In genomic region chr1:174322202-174322862, GRCh38 we compare ENCODE assay signal across 30 cellular contexts.
"Had no signal": no experiment of that assay in that cellular context is flagged by ENCODE, and none has a peak within 500 bp of the region (broad histone marks: within the 10 kb centered on the region; RNA-seq: fewer than 3 reads in every experiment).

No MANE protein-coding gene starts in this region.

- H3K36me3 ChIP-seq: cardiac muscle cell, colonic mucosa, pancreas, prostate gland, upper lobe of right lung had no signal

- H3K27ac Mint-ChIP-seq: activated B cell treated with CpG ODN at 0.5 μM for 24 hours; activated CD8-positive, alpha-beta T cell treated with anti-CD3 and anti-CD28 coated beads for 36 hours; activated naive CD8-positive, alpha-beta T cell; activated T-helper 2 cell treated with anti-CD3 and anti-CD28 coated beads, Interferon-gamma antibody, Interleukin-2, Interleukin-4, amounts not matched to agents 10 μg/mL and 5 μg/mL and 100 μg/mL, durations not matched to agents 14 hours and 24 hours and 36 hours; naive thymus-derived CD8-positive, alpha-beta T cell; stimulated activated memory B cell treated with anti-CD40 and anti-IgM and Interleukin-4, amounts not matched to agents 10 μg/mL and 1 μg/mL and 100 μg/mL, for 72 hours; stimulated activated naive CD8-positive, alpha-beta T cell treated with anti-CD3 and anti-CD28 coated beads, Interleukin-15, amount 100 ng/mL, for 72 hours; T-helper 2 cell treated with Interferon-gamma antibody and Interleukin-4, amounts not matched to agents 5 μg/mL and 100 μg/mL, for 36 hours had no signal

- H3K9me3 ChIP-seq: prostate gland, thyroid gland had no signal

- H3K27me3 Mint-ChIP-seq: activated B cell treated with CpG ODN at 0.5 μM for 24 hours; activated CD8-positive, alpha-beta T cell treated with anti-CD3 and anti-CD28 coated beads for 36 hours; activated naive CD8-positive, alpha-beta T cell; naive thymus-derived CD8-positive, alpha-beta T cell; stimulated activated memory B cell treated with anti-CD40 and anti-IgM and Interleukin-4, amounts not matched to agents 10 μg/mL and 1 μg/mL and 100 μg/mL, for 72 hours; stimulated activated naive CD8-positive, alpha-beta T cell treated with anti-CD3 and anti-CD28 coated beads, Interleukin-15, amount 100 ng/mL, for 72 hours had no signal

- H3K4me1 Mint-ChIP-seq: neural crest cell; stimulated activated naive CD8-positive, alpha-beta T cell treated with anti-CD3 and anti-CD28 coated beads, Interleukin-15, amount 100 ng/mL, for 72 hours had no signal

- H3K4me1 ChIP-seq: colonic mucosa, esophagus muscularis mucosa, pancreas, prostate gland, thyroid gland, upper lobe of right lung had no signal

- H3K27me3 ChIP-seq: cardiac muscle cell, colonic mucosa, esophagus muscularis mucosa, pancreas, thyroid gland, upper lobe of right lung had no signal

- H3K4me3 ChIP-seq: cardiac muscle cell, colonic mucosa, esophagus muscularis mucosa, pancreas, prostate gland, skin epidermis, thyroid gland, upper lobe of right lung had no signal

- ATAC-seq: activated CD8-positive, alpha-beta T cell treated with anti-CD3 and anti-CD28 coated beads for 36 hours; naive thymus-derived CD8-positive, alpha-beta T cell; pancreas; sciatic nerve; stimulated activated memory B cell treated with anti-CD40 and anti-IgM and Interleukin-4, amounts not matched to agents 10 μg/mL and 1 μg/mL and 100 μg/mL, for 72 hours; stimulated activated naive CD8-positive, alpha-beta T cell treated with anti-CD3 and anti-CD28 coated beads, Interleukin-15, amount 100 ng/mL, for 72 hours; upper lobe of right lung had no signal

- H3K4me3 Mint-ChIP-seq: activated B cell treated with CpG ODN at 0.5 μM for 24 hours; activated CD8-positive, alpha-beta T cell treated with anti-CD3 and anti-CD28 coated beads for 36 hours; activated naive CD8-positive, alpha-beta T cell; naive thymus-derived CD8-positive, alpha-beta T cell; neural crest cell; stimulated activated memory B cell treated with anti-CD40 and anti-IgM and Interleukin-4, amounts not matched to agents 10 μg/mL and 1 μg/mL and 100 μg/mL, for 72 hours; stimulated activated naive CD8-positive, alpha-beta T cell treated with anti-CD3 and anti-CD28 coated beads, Interleukin-15, amount 100 ng/mL, for 72 hours; T-helper 2 cell treated with Interferon-gamma antibody and Interleukin-4, amounts not matched to agents 5 μg/mL and 100 μg/mL, for 36 hours had no signal

- DNase-seq: activated B cell treated with CpG ODN at 0.5 μM for 24 hours; activated CD4-positive, alpha-beta T cell treated with anti-CD3 and anti-CD28 coated beads, Interleukin-2, amount 50 U/mL, for 1 hour; activated CD8-positive, alpha-beta T cell treated with anti-CD3 and anti-CD28 coated beads for 36 hours; activated T-cell treated with anti-CD3 and anti-CD28 coated beads, Interleukin-2, amount 50 U/mL, for 48 hours; anterior cingulate cortex; cerebellar nuclear complex; colonic mucosa; effector CD8-positive, alpha-beta T cell; midbrain; naive thymus-derived CD8-positive, alpha-beta T cell; nucleus accumbens; pancreas; retina; stimulated activated CD4-positive, alpha-beta T cell treated with anti-CD3 and anti-CD28 coated beads, Interleukin-1b, Interleukin-23, amount 100 ng/mL, for 48 hours; stimulated activated CD4-positive, alpha-beta T cell treated with anti-CD3 and anti-CD28 coated beads, Interleukin-4, amount 100 ng/mL, for 4 hours; stimulated activated CD8-positive, alpha-beta memory T cell treated with anti-CD3 and anti-CD28 coated beads, Interleukin-4, amount 100 ng/mL, for 48 hours; stimulated activated naive CD8-positive, alpha-beta T cell treated with anti-CD3 and anti-CD28 coated beads, Interleukin-15, amount 100 ng/mL, for 72 hours; T-helper 1 cell; thyroid gland; upper lobe of right lung had no signal

- H3K27ac ChIP-seq: cardiac muscle cell, colonic mucosa, esophagus muscularis mucosa, pancreas, prostate gland, skin epidermis, thyroid gland, upper lobe of right lung had no signal
